18 cellular contexts compared by ENCODE assay signal in the genomic region with DNA sequence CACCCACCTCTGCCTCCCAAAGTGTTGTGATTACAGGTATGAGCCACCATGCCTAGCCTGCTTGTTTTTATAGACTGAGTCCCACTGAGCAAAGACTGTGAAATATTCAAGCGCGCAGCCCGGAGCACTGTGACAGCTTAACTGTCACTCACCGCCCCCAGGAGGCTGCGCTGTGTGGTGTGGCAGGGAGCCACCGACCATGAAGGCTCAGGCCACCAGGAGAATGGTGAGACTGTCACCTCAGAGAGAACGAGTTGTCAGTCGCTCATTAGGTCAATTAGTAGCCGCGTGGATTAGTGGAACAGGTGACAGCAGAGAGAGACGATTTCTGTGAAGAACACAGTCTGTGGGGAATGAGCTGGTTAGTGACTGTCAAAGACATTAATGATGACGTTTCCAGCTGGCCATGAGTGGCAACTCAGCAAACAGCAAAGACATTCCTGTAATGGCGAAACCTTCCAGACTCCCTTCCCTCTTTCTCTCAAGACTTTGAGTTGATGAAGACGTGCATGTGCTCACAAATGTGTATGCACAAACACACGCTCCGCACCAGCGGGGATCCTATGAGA.
"Had no signal": no experiment of that assay in that cellular context is flagged by ENCODE, and none has a peak within 500 bp of the region (broad histone marks: within the 10 kb centered on the region; RNA-seq: fewer than 3 reads in every experiment).

No MANE protein-coding gene starts in this region.

- DNase-seq: effector memory CD4-positive, alpha-beta T cell; gastrocnemius medialis; islet precursor cell; mammary epithelial cell; naive thymus-derived CD4-positive, alpha-beta T cell; nephron progenitor cell; occipital lobe; stimulated activated CD4-positive, alpha-beta T cell treated with anti-CD3 and anti-CD28 coated beads, Interleukin-12 subunit alpha, Interleukin-12 subunit beta, amount 100 ng/mL, for 4 hours; stimulated activated naive CD4-positive, alpha-beta T cell treated with Interleukin-2 at 50 U/mL for 16 hours; tibial artery; uterus had no signal

- H3K9me3 ChIP-seq: gastrocnemius medialis, prostate gland, upper lobe of left lung, uterus had no signal

- H3K27me3 ChIP-seq: gastrocnemius medialis, upper lobe of left lung, uterus had no signal

- ATAC-seq: esophagus mucosa; gastrocnemius medialis; left lobe of liver; naive thymus-derived CD4-positive, alpha-beta T cell; sciatic nerve had no signal

- H3K79me2 ChIP-seq: parathyroid adenoma had no signal

- H3K9ac ChIP-seq: parathyroid adenoma had no signal

- H3K4me3 ChIP-seq: gastrocnemius medialis, prostate gland, skin epidermis, tibial artery, upper lobe of left lung, uterus had no signal

- H3K4me1 ChIP-seq: gastrocnemius medialis, prostate gland, tibial artery, upper lobe of left lung, uterus had no signal

- H3K36me3 ChIP-seq: gastrocnemius medialis, prostate gland, tibial artery, upper lobe of left lung, uterus had no signal

- H3K27ac ChIP-seq: gastrocnemius medialis, parathyroid adenoma, prostate gland, skin epidermis, tibial artery, upper lobe of left lung, uterus had no signal

- H2AFZ ChIP-seq: parathyroid adenoma had no signal
